13 cellular contexts compared by ENCODE assay signal in the genomic region with DNA sequence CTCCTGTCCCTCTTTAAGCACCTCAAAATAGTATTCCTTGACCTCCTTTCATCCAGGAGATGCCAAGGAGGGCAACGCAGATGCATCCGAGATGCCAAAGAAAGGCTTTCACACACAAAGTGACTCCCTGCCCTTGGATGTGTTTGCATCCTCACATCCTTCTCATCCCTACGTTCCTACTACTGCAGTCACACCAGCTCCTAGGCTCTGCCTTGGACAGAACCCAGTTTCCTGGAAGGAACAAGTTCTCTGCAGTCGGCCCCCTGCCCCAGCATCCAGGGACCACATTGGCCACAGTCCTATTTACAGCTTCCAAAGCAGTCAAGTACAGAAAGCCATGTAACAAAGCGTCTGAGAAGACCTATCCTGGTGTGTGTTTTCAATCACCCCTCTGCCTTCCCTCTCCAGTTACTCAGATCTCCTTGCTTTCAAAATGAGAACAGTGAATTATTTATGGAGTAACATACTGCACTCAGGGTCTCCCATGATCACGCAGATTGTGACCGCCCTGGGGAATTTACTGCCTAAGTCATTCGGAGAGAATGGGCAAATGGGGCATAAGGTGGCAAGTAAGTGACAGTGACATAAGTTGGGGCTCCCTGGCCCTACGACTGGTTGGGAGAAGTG. TPM values are rescaled to one million over a fixed set of nuclear protein-coding genes. Genes with fewer than 3 reads are reported as not detected.
DNase-seq lines count a peak whose midpoint lies in the region; ATAC-seq and TF ChIP-seq lines count a peak whose summit lies in the region.
"Had no signal": no experiment of that assay in that cellular context is flagged by ENCODE, and none has a peak within 500 bp of the region (broad histone marks: within the 10 kb centered on the region; RNA-seq: fewer than 3 reads in every experiment).

No MANE protein-coding gene starts in this region.

- POLR2A ChIA-PET in RWPE1 (lab: Yijun Ruan, JAX; ENCODE audit: low non-redundant PET), result no interaction called here

- no peak for DNase-seq in RWPE1 (ENCODE audit: low spot score)
- peak; percentile 76 for DNase-seq in fibroblast of mammary gland (ENCODE audit: low read depth)
- DNase-seq in upper lobe of left lung, result no peak
- DNase-seq in ecto neural progenitor cell (ENCODE audit: low spot score), result no peak
- no peak for DNase-seq in DMS153 (lab: John Stamatoyannopoulos, UW)
- DNase-seq: activated CD4-positive, alpha-beta T cell treated with anti-CD3 and anti-CD28 coated beads, Interleukin-2, amount 50 U/mL, for 4 hours; left colon; NCI-H1048; OCI-M1; stimulated activated CD4-positive, alpha-beta T cell treated with anti-CD3 and anti-CD28 coated beads, Interleukin-4, amount 100 ng/mL, for 24 hours; stimulated activated naive B cell treated with anti-CD40 and anti-IgM and Interleukin-4, amounts not matched to agents 10 μg/mL and 1 μg/mL and 100 μg/mL, for 72 hours had no signal

- H3K27me3 ChIP-seq in neutrophil (no peaks in the 10 kb centered on the region), upper lobe of left lung (no peaks in the 10 kb centered on the region)

- no peak for TF ChIP-seq CTCF in RWPE1 (conservative IDR thresholded peaks at IDR 0.05; ENCODE audit: low read depth)
- TF ChIP-seq CTCF in fibroblast of mammary gland (conservative IDR thresholded peaks at IDR 0.05; ENCODE audit: control insufficient read depth, insufficient read depth, low read depth, low read length), result no peak
- TF ChIP-seq CTCF in neutrophil (IDR thresholded peaks at IDR 0.05), result no peak
- TF ChIP-seq CTCF in upper lobe of left lung (IDR thresholded peaks at IDR 0.05), result no peak

- CTCF ChIA-PET in RWPE1 (lab: Yijun Ruan, JAX), result interaction anchor here (0.7 to 1.0 kb wide), 2 partner anchors 9 to 20 kb away, joined by 3 to 4 read pairs; no protein-coding TSS in a partner anchor

- H3K4me1 ChIP-seq in neutrophil (ENCODE audit: control insufficient read depth in 1 of 2, insufficient read depth in 1 of 2, low read depth in 1 of 2, low read length in 1 of 2) (peaks cover 19 to 23% of the 10 kb centered on the region in 2 experiments), upper lobe of left lung (peaks cover 10 to 24% (median 15%) of the 10 kb centered on the region in 4 donors)

- peak in 1 of 2 donors; percentile 6 for ATAC-seq in upper lobe of left lung (ENCODE audit: low FRiP score in 2 of 2)
- no peak for ATAC-seq in HG02973 (IDR thresholded peaks at IDR 0.05; ENCODE audit: unreplicated experiment)
- ATAC-seq: stimulated activated naive B cell treated with anti-CD40 and anti-IgM and Interleukin-4, amounts not matched to agents 10 μg/mL and 1 μg/mL and 100 μg/mL, for 72 hours had no signal

- H3K4me3 ChIP-seq in fibroblast of mammary gland (ENCODE audit: control insufficient read depth, low read depth, low read length) (no peak overlapping the region), neutrophil (ENCODE audit: low read depth in 1 of 2, low read length in 1 of 2) (peak overlapping the region in 1 of 2 experiments; percentile 2), upper lobe of left lung (no peak overlapping the region)

- H3K9me3 ChIP-seq in neutrophil, result no peaks in the 10 kb centered on the region
- no peaks in the 10 kb centered on the region for H3K9me3 ChIP-seq in upper lobe of left lung

- 59 to 70% methylated on average over 9 of the region's 9 CpGs for WGBS in upper lobe of left lung, 2 donors

- no peaks in the 10 kb centered on the region for H3K36me3 ChIP-seq in neutrophil
- H3K36me3 ChIP-seq in upper lobe of left lung, result no peaks in the 10 kb centered on the region

- no peak for TF ChIP-seq POLR2A in upper lobe of left lung (IDR thresholded peaks at IDR 0.05)

- TF ChIP-seq EP300 in upper lobe of left lung (IDR thresholded peaks at IDR 0.05), result no peak

- H3K27ac ChIP-seq in RWPE1 (peak overlapping the region; percentile 47; the same call in 1 of the 2 replicates), neutrophil (peak overlapping the region; percentile 66), upper lobe of left lung (peak overlapping the region in 3 of 4 donors; percentile 50 to 64 (median 53))

RNA-seq across cellular contexts. Expression of a gene that starts 21.8 kb away (rescaled TPM):
- 100 to 1,000 TPM in 4 of 6 donors, 10 to 100 TPM in 2; 34.5 to 157 (median 125) TPM for total RNA-seq in upper lobe of left lung

RNA-seq across cellular contexts. Expression of a gene that starts 54.1 kb away (rescaled TPM):
- 100 to 1,000 TPM in 5 of 6 donors, 10 to 100 TPM in 1; 82.8 to 205 (median 141) TPM for total RNA-seq in upper lobe of left lung
